Comparison of ENCODE assay signal across 8 cellular contexts in the genomic region with DNA sequence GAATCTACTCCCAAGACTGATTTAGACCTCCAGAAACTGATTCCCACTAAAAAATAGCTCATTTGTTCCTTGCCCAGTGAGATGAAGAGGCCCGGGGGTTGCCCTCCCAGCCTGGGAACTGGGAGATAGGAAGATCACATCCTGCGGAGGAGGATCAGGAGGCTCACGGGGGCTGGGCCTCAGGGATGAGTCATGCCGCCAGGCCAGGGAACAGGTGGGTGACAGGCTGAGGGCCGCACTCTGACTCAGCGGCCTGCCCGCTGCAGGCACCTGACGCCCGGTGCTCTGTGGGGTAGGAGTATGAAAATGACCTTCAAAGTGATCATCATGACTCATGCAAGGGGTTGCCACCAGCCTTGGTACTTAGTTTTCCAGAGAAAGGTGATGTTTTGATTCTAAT.
DNase-seq lines count a peak whose midpoint lies in the region; ATAC-seq and TF ChIP-seq lines count a peak whose summit lies in the region.

No MANE protein-coding gene starts in this region.

- H3K27me3 Mint-ChIP-seq in T-helper 17 cell = peaks cover 50% of the 10 kb centered on the region

- intact Hi-C loops in left lung (cut with DNase I) = no loop called here

- H3K36me3 ChIP-seq in left lung = no peaks in the 10 kb centered on the region

- no peaks in the 10 kb centered on the region for H3K4me1 ChIP-seq in left lung

- no peak overlapping the region for H3K4me3 ChIP-seq in left lung

- H3K4me1 Mint-ChIP-seq in T-helper 17 cell = peaks cover 15% of the 10 kb centered on the region

- H3K27ac Mint-ChIP-seq in T-helper 17 cell = no peak overlapping the region

- H3K9me3 ChIP-seq in T-helper 17 cell (ENCODE audit: control insufficient read depth, low read length, poor library complexity, severe bottlenecking) (no peaks in the 10 kb centered on the region), left lung (no peaks in the 10 kb centered on the region)

- DNase-seq in T-helper 17 cell (peak in 1 of 3 donors; percentile 19), iPS DF 19.7 (ENCODE audit: low read depth, low spot score) (peak; percentile 42), NCI-H446 (lab: John Stamatoyannopoulos, UW) (no peak), substantia nigra (lab: John Stamatoyannopoulos, UW) (no peak), ecto neural progenitor cell (ENCODE audit: low spot score) (no peak), left lung (no peak)

- peak; percentile 94 for ATAC-seq in GM18867 (IDR thresholded peaks at IDR 0.05; ENCODE audit: unreplicated experiment)
- peak; percentile 57 for ATAC-seq in HG02840 (IDR thresholded peaks at IDR 0.05; ENCODE audit: low FRiP score, unreplicated experiment)
- ATAC-seq in T-helper 17 cell = peak; percentile 57
- no peak for ATAC-seq in left lung

- H3K36me3 Mint-ChIP-seq in T-helper 17 cell (ENCODE audit: low read depth) = peaks cover 2% of the 10 kb centered on the region

- no peaks in the 10 kb centered on the region for H3K27me3 ChIP-seq in left lung

- no peak for TF ChIP-seq CTCF in left lung (IDR thresholded peaks at IDR 0.05)

- no peak overlapping the region for H3K27ac ChIP-seq in substantia nigra (ENCODE audit: low read depth, low read length, poor library complexity, severe bottlenecking)
- no peak overlapping the region for H3K27ac ChIP-seq in left lung

- H3K4me3 Mint-ChIP-seq in T-helper 17 cell = no peak overlapping the region
